Comparison of ENCODE assay signal across 16 cellular contexts in the genomic region with DNA sequence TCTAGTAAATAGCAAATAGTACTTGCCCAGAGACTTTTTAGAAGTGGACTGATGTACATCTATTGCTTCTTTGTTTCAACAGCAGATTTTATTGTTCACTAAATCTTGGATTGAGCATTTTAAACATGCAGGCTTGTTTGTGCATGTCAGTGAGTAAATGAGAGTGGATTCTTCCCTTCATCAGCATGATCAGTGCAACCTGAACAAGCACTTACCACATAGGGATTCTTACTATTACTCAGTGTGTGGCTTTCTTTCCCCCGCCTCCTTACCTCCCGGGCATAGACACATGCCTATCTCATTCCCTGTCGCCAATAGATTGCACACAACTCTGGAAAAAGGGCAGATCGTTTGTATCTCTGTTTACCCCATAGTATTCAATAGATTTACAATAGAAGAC.
A peak's percentile ranks its signal among the peaks of the same experiment; 100 is the strongest.
DNase-seq lines count a peak whose midpoint lies in the region; ATAC-seq, FAIRE-seq and TF ChIP-seq lines count a peak whose summit lies in the region.
"Had no signal": no experiment of that assay in that cellular context is flagged by ENCODE, and none has a peak within 500 bp of the region (broad histone marks: within the 10 kb centered on the region; RNA-seq: fewer than 3 reads in every experiment).

No MANE protein-coding gene starts in this region.

- H3K27me3 ChIP-seq in breast epithelium (no peaks in the 10 kb centered on the region), mammary epithelial cell (ENCODE audit: insufficient read depth, low read length) (no peaks in the 10 kb centered on the region), foreskin keratinocyte (no peaks in the 10 kb centered on the region), esophagus squamous epithelium (no peaks in the 10 kb centered on the region), hepatocyte (no peaks in the 10 kb centered on the region)
- H3K27me3 ChIP-seq: BLaER1 treated with 17β-estradiol and CSF1 and Interleukin-3, amounts not matched to agents 10 nM and 100 nM had no signal

- no peaks in the 10 kb centered on the region for H3K9me3 Mint-ChIP-seq in MCF 10A (ENCODE audit: unreplicated experiment)

- intact Hi-C loops in MCF 10A (cut with micrococcal nuclease) = no loop called here
- intact Hi-C loops in breast epithelium (cut with DNase I; ENCODE audit: low total_unique reads) = no loop called here
- intact Hi-C loops in mammary epithelial cell (cut with micrococcal nuclease) = loop anchor here (2.0 to 5.0 kb wide), 2 partner anchors 72 to 77 kb away; no protein-coding TSS in a partner anchor
- intact Hi-C loops in esophagus squamous epithelium (cut with DNase I) = no loop called here

- no peak overlapping the region for H3K27ac Mint-ChIP-seq in MCF 10A (ENCODE audit: low read depth, unreplicated experiment)
- H3K27ac Mint-ChIP-seq: CD4-positive, CD25-positive, alpha-beta regulatory T cell; HFFc6 had no signal

- no peak overlapping the region for H3K9ac ChIP-seq in mammary epithelial cell (ENCODE audit: insufficient read depth, low read length)
- H3K9ac ChIP-seq: BLaER1 treated with 17β-estradiol and CSF1 and Interleukin-3, amounts not matched to agents 10 nM and 100 nM had no signal

- H3K4me3 Mint-ChIP-seq in MCF 10A (ENCODE audit: unreplicated experiment) = no peak overlapping the region
- H3K4me3 Mint-ChIP-seq: CD4-positive, CD25-positive, alpha-beta regulatory T cell; HFFc6 had no signal

- peaks cover 21% of the 10 kb centered on the region for H3K4me1 Mint-ChIP-seq in MCF 10A (ENCODE audit: insufficient read depth, unreplicated experiment)
- H3K4me1 Mint-ChIP-seq: CD4-positive, CD25-positive, alpha-beta regulatory T cell had no signal

- no peak for TF ChIP-seq CTCF in MCF 10A (IDR thresholded peaks at IDR 0.05; ENCODE audit: unreplicated experiment)
- no peak for TF ChIP-seq CTCF in breast epithelium (IDR thresholded peaks at IDR 0.05)
- no peak for TF ChIP-seq CTCF in mammary epithelial cell (conservative IDR thresholded peaks at IDR 0.05 in 1 of 2, IDR thresholded peaks at IDR 0.05 in 1 of 2; ENCODE audit: extremely low read depth in 1 of 2, insufficient read depth in 1 of 2, low read depth in 1 of 2, low read length in 2 of 2)
- no peak for TF ChIP-seq CTCF in foreskin keratinocyte (conservative IDR thresholded peaks at IDR 0.05)
- no peak for TF ChIP-seq CTCF in esophagus squamous epithelium (IDR thresholded peaks at IDR 0.05)
- no peak for TF ChIP-seq CTCF in hepatocyte (IDR thresholded peaks at IDR 0.05; ENCODE audit: poor library complexity)

- no peaks in the 10 kb centered on the region for H3K36me3 ChIP-seq in breast epithelium
- no peaks in the 10 kb centered on the region for H3K36me3 ChIP-seq in mammary epithelial cell (ENCODE audit: insufficient read depth, low read length)
- H3K36me3 ChIP-seq in esophagus squamous epithelium = no peaks in the 10 kb centered on the region
- no peaks in the 10 kb centered on the region for H3K36me3 ChIP-seq in hepatocyte (replicated peaks; ENCODE audit: insufficient read depth, low read depth)
- H3K36me3 ChIP-seq: BLaER1 treated with 17β-estradiol and CSF1 and Interleukin-3, amounts not matched to agents 10 nM and 100 nM had no signal

- no peak overlapping the region for H3K27ac ChIP-seq in breast epithelium
- peak overlapping the region; percentile 52 for H3K27ac ChIP-seq in mammary epithelial cell (ENCODE audit: insufficient read depth, low read depth, low read length)
- peak overlapping the region; percentile 6 for H3K27ac ChIP-seq in foreskin keratinocyte
- H3K27ac ChIP-seq in esophagus squamous epithelium = no peak overlapping the region
- no peak overlapping the region for H3K27ac ChIP-seq in hepatocyte
- H3K27ac ChIP-seq: BLaER1 treated with 17β-estradiol and CSF1 and Interleukin-3, amounts not matched to agents 10 nM and 100 nM; HL-60 had no signal

- no peak for TF ChIP-seq POLR2A in breast epithelium (IDR thresholded peaks at IDR 0.05)
- TF ChIP-seq POLR2A in esophagus squamous epithelium (IDR thresholded peaks at IDR 0.05) = no peak

- 1% methylated on average over 4 of the region's 4 CpGs for WGBS in mammary epithelial cell (ENCODE audit: low coverage, missing lambda C conversion rate)
- 28 to 45% methylated on average over 4 of the region's 4 CpGs for WGBS in esophagus squamous epithelium, 2 donors
- 83% methylated on average over 4 of the region's 4 CpGs for WGBS in hepatocyte (ENCODE audit: low lambda C conversion rate, missing lambda C conversion rate)

- H3K4me2 ChIP-seq in mammary epithelial cell (ENCODE audit: insufficient read depth, low read depth, low read length) (peak overlapping the region; percentile 50), hepatocyte (no peak overlapping the region)
- H3K4me2 ChIP-seq: BLaER1 treated with 17β-estradiol and CSF1 and Interleukin-3, amounts not matched to agents 10 nM and 100 nM had no signal

- H3K4me3 ChIP-seq in breast epithelium (no peak overlapping the region), mammary epithelial cell (replicated peaks in 1 of 3; ENCODE audit: insufficient read depth in 1 of 3, low read depth in 2 of 3, low read length in 3 of 3) (no peak overlapping the region), esophagus squamous epithelium (no peak overlapping the region), hepatocyte (no peak overlapping the region)
- H3K4me3 ChIP-seq: BLaER1 treated with 17β-estradiol and CSF1 and Interleukin-3, amounts not matched to agents 10 nM and 100 nM had no signal

- no peaks in the 10 kb centered on the region for H3K36me3 Mint-ChIP-seq in MCF 10A (ENCODE audit: insufficient read depth, unreplicated experiment)
- H3K36me3 Mint-ChIP-seq: CD4-positive, CD25-positive, alpha-beta regulatory T cell had no signal

- peak; percentile 100 for ATAC-seq in foreskin keratinocyte

- H3K4me1 ChIP-seq in breast epithelium (no peaks in the 10 kb centered on the region), mammary epithelial cell (ENCODE audit: insufficient read depth, low read length) (peaks cover 22% of the 10 kb centered on the region), foreskin keratinocyte (peaks cover 9% of the 10 kb centered on the region), esophagus squamous epithelium (no peaks in the 10 kb centered on the region), hepatocyte (ENCODE audit: insufficient read depth) (no peaks in the 10 kb centered on the region)
- H3K4me1 ChIP-seq: BLaER1 treated with 17β-estradiol and CSF1 and Interleukin-3, amounts not matched to agents 10 nM and 100 nM had no signal

- POLR2A ChIA-PET in MCF 10A (lab: Yijun Ruan, JAX) = interaction anchor here (0.5 kb wide), 1 partner anchor 921 kb away, joined by 3 read pairs; no protein-coding TSS in a partner anchor

- DNase-seq in MCF 10A (ENCODE audit: unreplicated experiment) (peak; percentile 45), breast epithelium (ENCODE audit: low spot score in 2 of 2) (no peak), mammary epithelial cell (peak; percentile 94), foreskin keratinocyte (peak; percentile 89 to 95), esophagus squamous epithelium (lab: John Stamatoyannopoulos, UW) (no peak), RCC 7860 (ENCODE audit: low spot score) (no peak), hepatocyte (ENCODE audit: low spot score) (no peak)
- DNase-seq: ACHN; CD4-positive, CD25-positive, alpha-beta regulatory T cell; DMS53; GF-D8; HCEC 1CT; HFFc6 had no signal

- H3K9me2 ChIP-seq in hepatocyte (replicated peaks; ENCODE audit: insufficient read depth) = no peaks in the 10 kb centered on the region

- in situ Hi-C loops in mammary epithelial cell (cut with MboI; ENCODE audit: low sequenced_read_pairs in 2 of 2) = no loop called here

- dilution Hi-C loops in mammary epithelial cell (cut with HindIII; ENCODE audit: low sequenced_read_pairs) = no loop called here

- peaks cover 0 to 4% of the 10 kb centered on the region in 2 donors for H3K9me3 ChIP-seq in breast epithelium
- no peaks in the 10 kb centered on the region for H3K9me3 ChIP-seq in mammary epithelial cell (replicated peaks; ENCODE audit: insufficient read depth, low read length)
- no peaks in the 10 kb centered on the region for H3K9me3 ChIP-seq in esophagus squamous epithelium
- H3K9me3 ChIP-seq in hepatocyte (ENCODE audit: low read depth) = no peaks in the 10 kb centered on the region
- H3K9me3 ChIP-seq: BLaER1 treated with 17β-estradiol and CSF1 and Interleukin-3, amounts not matched to agents 10 nM and 100 nM had no signal

- H3K79me2 ChIP-seq in mammary epithelial cell (ENCODE audit: insufficient read depth, low read length) (no peaks in the 10 kb centered on the region), hepatocyte (no peaks in the 10 kb centered on the region)

- no peak for FAIRE-seq in RCC 7860 (lab: Jason Lieb, UNC)
- FAIRE-seq: GM19239 had no signal

- CTCF ChIA-PET in MCF 10A (lab: Yijun Ruan, JAX) (no interaction called here), mammary epithelial cell (lab: Charles Lee; ENCODE audit: low non-redundant PET) (no interaction called here)

- no peaks in the 10 kb centered on the region for H3K27me3 Mint-ChIP-seq in MCF 10A (ENCODE audit: insufficient read depth, unreplicated experiment)
- H3K27me3 Mint-ChIP-seq: CD4-positive, CD25-positive, alpha-beta regulatory T cell had no signal

- H2AFZ ChIP-seq in mammary epithelial cell (ENCODE audit: low read depth, low read length) = peak overlapping the region; percentile 42
- H2AFZ ChIP-seq in hepatocyte = no peak overlapping the region

- BruUV-seq in MCF 10A (replicated peaks; lab: Mats Ljungman, UMichigan) (no TSS peak), mammary epithelial cell (replicated peaks; lab: Mats Ljungman, UMichigan) (no TSS peak)

- H4K20me1 ChIP-seq in mammary epithelial cell (ENCODE audit: insufficient read depth, low read length) (no peaks in the 10 kb centered on the region), hepatocyte (ENCODE audit: insufficient read depth, poor library complexity, severe bottlenecking) (no peaks in the 10 kb centered on the region)
- H4K20me1 ChIP-seq: BLaER1 treated with 17β-estradiol and CSF1 and Interleukin-3, amounts not matched to agents 10 nM and 100 nM had no signal

Comparison
In these comparisons a context has a peak if more than half of its experiments do, and no peak if none do; other contexts are left out.
1. DNase-seq: peak in MCF 10A (single experiment), mammary epithelial cell (single experiment) and foreskin keratinocyte (2 of 2); none in breast epithelium (0 of 2), esophagus squamous epithelium (single experiment), RCC 7860 (single experiment) and hepatocyte (single experiment).
2. H3K27ac ChIP-seq: peak in mammary epithelial cell (single experiment) and foreskin keratinocyte (single experiment); none in breast epithelium (0 of 2), esophagus squamous epithelium (0 of 4) and hepatocyte (single experiment).